Comparison of ENCODE assay signal across 15 cellular contexts in genomic region chr7:157727964-157728615, GRCh38.
DNase-seq lines count a peak whose midpoint lies in the region; ATAC-seq and TF ChIP-seq lines count a peak whose summit lies in the region.
"Had no signal": no experiment of that assay in that cellular context is flagged by ENCODE, and none has a peak within 500 bp of the region (broad histone marks: within the 10 kb centered on the region; RNA-seq: fewer than 3 reads in every experiment).

No MANE protein-coding gene starts in this region.

- no peaks in the 10 kb centered on the region for H3K36me3 ChIP-seq in endodermal cell (ENCODE audit: control insufficient read depth, insufficient read depth, low read length)
- H3K36me3 ChIP-seq: HAP-1 had no signal

- intact Hi-C loops in sciatic nerve (cut with DNase I), result no loop called here

- H3K36me3 Mint-ChIP-seq in activated naive CD8-positive, alpha-beta T cell treated with anti-CD3 and anti-CD28 coated beads, Interleukin-2, amount 50 U/mL, for 24 hours (ENCODE audit: low read depth), result no peaks in the 10 kb centered on the region
- no peaks in the 10 kb centered on the region for H3K36me3 Mint-ChIP-seq in activated naive CD8-positive, alpha-beta T cell treated with anti-CD3 and anti-CD28 coated beads for 36 hours
- H3K36me3 Mint-ChIP-seq in endodermal cell (ENCODE audit: low read depth), result no peaks in the 10 kb centered on the region
- H3K36me3 Mint-ChIP-seq in stimulated activated effector memory CD8-positive, alpha-beta T cell treated with anti-CD3 and anti-CD28 coated beads, Interleukin-12 subunit alpha, Interleukin-12 subunit beta, amount 100 ng/mL, for 72 hours, result no peaks in the 10 kb centered on the region

- H3K27ac ChIP-seq in endodermal cell (ENCODE audit: low read depth, low read length), result no peak overlapping the region
- H3K27ac ChIP-seq: 22Rv1, A549, C4-2B, HL-60 had no signal

- H3K4me1 ChIP-seq in endodermal cell (ENCODE audit: control insufficient read depth, insufficient read depth, low read length), result no peaks in the 10 kb centered on the region
- H3K4me1 ChIP-seq: A549, Caco-2, HAP-1 had no signal

- no peaks in the 10 kb centered on the region for H3K27me3 ChIP-seq in endodermal cell (ENCODE audit: control insufficient read depth, insufficient read depth, low read length, poor library complexity, severe bottlenecking)

- peaks cover 2% of the 10 kb centered on the region for H3K27me3 Mint-ChIP-seq in activated naive CD8-positive, alpha-beta T cell treated with anti-CD3 and anti-CD28 coated beads, Interleukin-2, amount 50 U/mL, for 24 hours
- peaks cover 4% of the 10 kb centered on the region for H3K27me3 Mint-ChIP-seq in activated naive CD8-positive, alpha-beta T cell treated with anti-CD3 and anti-CD28 coated beads for 36 hours
- peaks cover 22% of the 10 kb centered on the region for H3K27me3 Mint-ChIP-seq in endodermal cell (ENCODE audit: insufficient read depth)

- no peak for TF ChIP-seq CTCF in endodermal cell (conservative IDR thresholded peaks at IDR 0.05)

- peaks cover 46% of the 10 kb centered on the region for H3K9me3 ChIP-seq in endodermal cell (ENCODE audit: control insufficient read depth, low read length)
- H3K9me3 ChIP-seq: A549, Caco-2, HAP-1 had no signal

- no peaks in the 10 kb centered on the region for H3K4me1 Mint-ChIP-seq in activated naive CD8-positive, alpha-beta T cell treated with anti-CD3 and anti-CD28 coated beads, Interleukin-2, amount 50 U/mL, for 24 hours
- no peaks in the 10 kb centered on the region for H3K4me1 Mint-ChIP-seq in activated naive CD8-positive, alpha-beta T cell treated with anti-CD3 and anti-CD28 coated beads for 36 hours
- H3K4me1 Mint-ChIP-seq in endodermal cell, result no peaks in the 10 kb centered on the region
- no peaks in the 10 kb centered on the region for H3K4me1 Mint-ChIP-seq in stimulated activated effector memory CD8-positive, alpha-beta T cell treated with anti-CD3 and anti-CD28 coated beads, Interleukin-12 subunit alpha, Interleukin-12 subunit beta, amount 100 ng/mL, for 72 hours

- WGBS in endodermal cell (ENCODE audit: insufficient coverage in 1 of 2, insufficient read length in 1 of 2), 2 experiments, result 88 to 89% methylated on average over 5 to 21 of the region's 21 CpGs

- H3K27ac Mint-ChIP-seq in activated naive CD8-positive, alpha-beta T cell treated with anti-CD3 and anti-CD28 coated beads, Interleukin-2, amount 50 U/mL, for 24 hours, result no peak overlapping the region
- H3K27ac Mint-ChIP-seq in activated naive CD8-positive, alpha-beta T cell treated with anti-CD3 and anti-CD28 coated beads for 36 hours, result no peak overlapping the region
- H3K27ac Mint-ChIP-seq in endodermal cell, result peak overlapping the region; percentile 12
- H3K27ac Mint-ChIP-seq in stimulated activated effector memory CD8-positive, alpha-beta T cell treated with anti-CD3 and anti-CD28 coated beads, Interleukin-12 subunit alpha, Interleukin-12 subunit beta, amount 100 ng/mL, for 72 hours, result no peak overlapping the region
- H3K27ac Mint-ChIP-seq: CD4-positive, alpha-beta T cell had no signal

- no peak overlapping the region for H3K4me3 Mint-ChIP-seq in activated naive CD8-positive, alpha-beta T cell treated with anti-CD3 and anti-CD28 coated beads, Interleukin-2, amount 50 U/mL, for 24 hours
- H3K4me3 Mint-ChIP-seq in activated naive CD8-positive, alpha-beta T cell treated with anti-CD3 and anti-CD28 coated beads for 36 hours, result no peak overlapping the region
- no peak overlapping the region for H3K4me3 Mint-ChIP-seq in endodermal cell
- H3K4me3 Mint-ChIP-seq in stimulated activated effector memory CD8-positive, alpha-beta T cell treated with anti-CD3 and anti-CD28 coated beads, Interleukin-12 subunit alpha, Interleukin-12 subunit beta, amount 100 ng/mL, for 72 hours, result no peak overlapping the region
- H3K4me3 Mint-ChIP-seq: CD4-positive, alpha-beta T cell had no signal

- no peak for DNase-seq in activated naive CD8-positive, alpha-beta T cell treated with anti-CD3 and anti-CD28 coated beads, Interleukin-2, amount 50 U/mL, for 24 hours
- DNase-seq in activated naive CD8-positive, alpha-beta T cell treated with anti-CD3 and anti-CD28 coated beads for 36 hours, result no peak
- no peak for DNase-seq in endodermal cell
- no peak for DNase-seq in stimulated activated effector memory CD8-positive, alpha-beta T cell treated with anti-CD3 and anti-CD28 coated beads, Interleukin-12 subunit alpha, Interleukin-12 subunit beta, amount 100 ng/mL, for 72 hours (ENCODE audit: low spot score in 2 of 2)
- no peak for DNase-seq in activated CD8-positive, alpha-beta memory T cell treated with anti-CD3 and anti-CD28 coated beads, Interleukin-2, amount 50 U/mL, for 4 hours
- no peak for DNase-seq in sciatic nerve (ENCODE audit: low spot score)
- DNase-seq: AML-193; Caco-2; CD4-positive, alpha-beta T cell had no signal

- no peak overlapping the region for H3K4me3 ChIP-seq in endodermal cell (ENCODE audit: low read length)
- H3K4me3 ChIP-seq: A549, HAP-1 had no signal

- no peaks in the 10 kb centered on the region for H3K9me3 Mint-ChIP-seq in activated naive CD8-positive, alpha-beta T cell treated with anti-CD3 and anti-CD28 coated beads, Interleukin-2, amount 50 U/mL, for 24 hours
- no peaks in the 10 kb centered on the region for H3K9me3 Mint-ChIP-seq in activated naive CD8-positive, alpha-beta T cell treated with anti-CD3 and anti-CD28 coated beads for 36 hours
- H3K9me3 Mint-ChIP-seq in endodermal cell, result no peaks in the 10 kb centered on the region
- no peaks in the 10 kb centered on the region for H3K9me3 Mint-ChIP-seq in stimulated activated effector memory CD8-positive, alpha-beta T cell treated with anti-CD3 and anti-CD28 coated beads, Interleukin-12 subunit alpha, Interleukin-12 subunit beta, amount 100 ng/mL, for 72 hours
- H3K9me3 Mint-ChIP-seq: CD4-positive, alpha-beta T cell had no signal

- peak; percentile 28 for ATAC-seq in activated naive CD8-positive, alpha-beta T cell treated with anti-CD3 and anti-CD28 coated beads, Interleukin-2, amount 50 U/mL, for 24 hours
- ATAC-seq in stimulated activated effector memory CD8-positive, alpha-beta T cell treated with anti-CD3 and anti-CD28 coated beads, Interleukin-12 subunit alpha, Interleukin-12 subunit beta, amount 100 ng/mL, for 72 hours, result peak; percentile 36
- ATAC-seq in sciatic nerve (no peak), HG03432 (IDR thresholded peaks at IDR 0.05; ENCODE audit: unreplicated experiment) (no peak)

- H3K9ac ChIP-seq in endodermal cell (ENCODE audit: extremely low read depth, low read length, poor library complexity, severe bottlenecking), result no peak overlapping the region

Comparison
In these comparisons a context has a peak if more than half of its experiments do, and no peak if none do; other contexts are left out.
1. ATAC-seq: peak in activated naive CD8-positive, alpha-beta T cell treated with anti-CD3 and anti-CD28 coated beads, Interleukin-2, amount 50 U/mL, for 24 hours (single experiment) and stimulated activated effector memory CD8-positive, alpha-beta T cell treated with anti-CD3 and anti-CD28 coated beads, Interleukin-12 subunit alpha, Interleukin-12 subunit beta, amount 100 ng/mL, for 72 hours (single experiment); none in sciatic nerve (single experiment) and HG03432 (single experiment).